ENCODE assay signal across 8 cellular contexts in the genomic region with DNA sequence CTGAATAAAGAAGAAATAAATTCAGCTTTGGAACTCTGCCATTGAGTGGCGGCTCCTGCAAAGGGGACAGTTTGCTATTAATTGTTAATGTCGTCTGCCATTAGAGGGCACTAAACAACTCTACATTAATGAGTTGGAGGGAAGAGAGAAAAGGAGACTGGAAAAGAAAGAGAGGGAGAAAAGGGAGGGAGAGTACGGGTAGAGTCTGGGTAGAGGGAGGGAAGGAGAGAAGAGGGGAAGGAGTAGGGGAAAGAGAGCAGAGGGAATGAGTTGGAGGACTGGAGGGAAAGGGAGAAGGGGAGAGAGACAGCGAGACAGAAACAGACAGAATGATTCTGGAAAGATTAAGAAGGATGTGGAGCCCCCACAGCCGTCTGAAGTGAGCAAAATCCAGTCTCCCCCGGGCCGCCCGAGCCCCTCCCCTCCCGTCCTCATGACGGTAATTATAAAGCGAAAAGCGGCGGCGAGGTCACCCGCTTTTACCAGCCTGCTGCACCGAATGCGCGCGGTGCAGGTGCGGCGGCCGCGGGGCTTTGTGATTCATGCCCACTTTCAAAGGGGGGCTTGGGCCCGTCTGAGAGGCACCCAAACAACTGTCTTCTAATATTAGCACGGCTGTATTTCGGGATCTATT. TPM values are rescaled to one million over a fixed set of nuclear protein-coding genes. Genes with fewer than 3 reads are reported as not detected.
DNase-seq lines count a peak whose midpoint lies in the region; ATAC-seq and TF ChIP-seq lines count a peak whose summit lies in the region.

No MANE protein-coding gene starts in this region.

- H3K27ac ChIP-seq in stomach: peak overlapping the region in 4 of 5 donors; percentile 51 to 87 (median 84)

- TF ChIP-seq CTCF in choroid plexus epithelial cell (conservative IDR thresholded peaks at IDR 0.05; ENCODE audit: low read depth, low read length) (peak; percentile 65), stomach (IDR thresholded peaks at IDR 0.05) (peak in 4 of 7 experiments; percentile 32 to 68 (median 57))

- peak; percentile 79 for TF ChIP-seq RAD21 in Ishikawa (IDR thresholded peaks at IDR 0.05; ENCODE audit: low read depth)

- TF ChIP-seq EP300 in Ishikawa (IDR thresholded peaks at IDR 0.05; ENCODE audit: borderline replicate concordance) (no peak), stomach (IDR thresholded peaks at IDR 0.05) (no peak)

- H3K4me3 ChIP-seq in choroid plexus epithelial cell (ENCODE audit: low read depth, low read length) (peak overlapping the region; percentile 77), stomach (peak overlapping the region; percentile 66 to 91 (median 84))

- no peaks in the 10 kb centered on the region for H3K36me3 ChIP-seq in stomach

- TF ChIP-seq POLR2A in stomach (IDR thresholded peaks at IDR 0.05): no peak

- intact Hi-C loops in stomach (cut with DNase I; ENCODE audit: low total_unique reads): no loop called here

- WGBS in stomach, 5 donors: 0 to 1% (median 0%) methylated on average over 26 of the region's 26 CpGs

- H3K4me1 ChIP-seq in stomach: peaks cover 14 to 42% (median 39%) of the 10 kb centered on the region in 4 donors

- peaks cover 0 to 26% (median 0%) of the 10 kb centered on the region in 3 donors for H3K27me3 ChIP-seq in stomach

- ATAC-seq in GM21526 (IDR thresholded peaks at IDR 0.05; ENCODE audit: low FRiP score, unreplicated experiment): no peak

- H3K9me3 ChIP-seq in stomach: no peaks in the 10 kb centered on the region

- peak; percentile 64 for DNase-seq in activated effector memory CD4-positive, alpha-beta T cell treated with anti-CD3 and anti-CD28 coated beads, Interleukin-2, amount 50 U/mL, for 16 hours
- DNase-seq in activated effector memory CD4-positive, alpha-beta T cell treated with Interleukin-2 at 50 U/mL for 16 hours: no peak
- peak; percentile 51 for DNase-seq in RPMI7951 (ENCODE audit: low read depth)
- DNase-seq in choroid plexus epithelial cell (ENCODE audit: low read depth): peak; percentile 66
- DNase-seq in kidney glomerular epithelial cell (lab: John Stamatoyannopoulos, UW): peak; percentile 22
- peak; percentile 37 for DNase-seq in stomach

TF ChIP-seq in Ishikawa, 13 proteins besides CTCF, POLR2A, EP300 and RAD21:
- no peak for TF ChIP-seq TAF1 (IDR thresholded peaks at IDR 0.05; ENCODE audit: low read depth)
- TF ChIP-seq MAX (IDR thresholded peaks at IDR 0.05): no peak
- no peak for TF ChIP-seq TEAD4 (IDR thresholded peaks at IDR 0.05)
- 0 out of 2 replicates have a peak, but pooled peaks have one; percentile 26 for TF ChIP-seq NFIC (IDR thresholded peaks at IDR 0.05)
- 0 out of 2 replicates have a peak, but pooled peaks have one; percentile 49 for TF ChIP-seq ZBTB7A (IDR thresholded peaks at IDR 0.05; ENCODE audit: low read depth)
- no peak for TF ChIP-seq EGR1 (IDR thresholded peaks at IDR 0.05)
- TF ChIP-seq YY1 (IDR thresholded peaks at IDR 0.05; ENCODE audit: low read depth): no peak
- TF ChIP-seq CREB1 (IDR thresholded peaks at IDR 0.05; ENCODE audit: low read depth): no peak
- TF ChIP-seq, protein P1, sequence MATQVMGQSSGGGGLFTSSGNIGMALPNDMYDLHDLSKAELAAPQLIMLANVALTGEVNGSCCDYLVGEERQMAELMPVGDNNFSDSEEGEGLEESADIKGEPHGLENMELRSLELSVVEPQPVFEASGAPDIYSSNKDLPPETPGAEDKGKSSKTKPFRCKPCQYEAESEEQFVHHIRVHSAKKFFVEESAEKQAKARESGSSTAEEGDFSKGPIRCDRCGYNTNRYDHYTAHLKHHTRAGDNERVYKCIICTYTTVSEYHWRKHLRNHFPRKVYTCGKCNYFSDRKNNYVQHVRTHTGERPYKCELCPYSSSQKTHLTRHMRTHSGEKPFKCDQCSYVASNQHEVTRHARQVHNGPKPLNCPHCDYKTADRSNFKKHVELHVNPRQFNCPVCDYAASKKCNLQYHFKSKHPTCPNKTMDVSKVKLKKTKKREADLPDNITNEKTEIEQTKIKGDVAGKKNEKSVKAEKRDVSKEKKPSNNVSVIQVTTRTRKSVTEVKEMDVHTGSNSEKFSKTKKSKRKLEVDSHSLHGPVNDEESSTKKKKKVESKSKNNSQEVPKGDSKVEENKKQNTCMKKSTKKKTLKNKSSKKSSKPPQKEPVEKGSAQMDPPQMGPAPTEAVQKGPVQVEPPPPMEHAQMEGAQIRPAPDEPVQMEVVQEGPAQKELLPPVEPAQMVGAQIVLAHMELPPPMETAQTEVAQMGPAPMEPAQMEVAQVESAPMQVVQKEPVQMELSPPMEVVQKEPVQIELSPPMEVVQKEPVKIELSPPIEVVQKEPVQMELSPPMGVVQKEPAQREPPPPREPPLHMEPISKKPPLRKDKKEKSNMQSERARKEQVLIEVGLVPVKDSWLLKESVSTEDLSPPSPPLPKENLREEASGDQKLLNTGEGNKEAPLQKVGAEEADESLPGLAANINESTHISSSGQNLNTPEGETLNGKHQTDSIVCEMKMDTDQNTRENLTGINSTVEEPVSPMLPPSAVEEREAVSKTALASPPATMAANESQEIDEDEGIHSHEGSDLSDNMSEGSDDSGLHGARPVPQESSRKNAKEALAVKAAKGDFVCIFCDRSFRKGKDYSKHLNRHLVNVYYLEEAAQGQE (IDR thresholded peaks at IDR 0.05; ENCODE audit: low read depth): no peak
- TF ChIP-seq FOXM1 (IDR thresholded peaks at IDR 0.05; ENCODE audit: borderline replicate concordance, low read depth): no peak
- no peak for TF ChIP-seq TCF12 (IDR thresholded peaks at IDR 0.05; ENCODE audit: low read depth)
- TF ChIP-seq CEBPB (IDR thresholded peaks at IDR 0.05): no peak
- TF ChIP-seq USF1 (IDR thresholded peaks at IDR 0.05): no peak

RNA-seq across cellular contexts. Expression of gene FST, which starts 1.9 kb away (rescaled TPM):
- total RNA-seq in RPMI7951 (2014; rRNA removed; shearing (Covaris generic)): 1.2 and 1.6 TPM in 2 replicates
- 10 to 100 TPM in 2 of 5 donors, 1 to 10 TPM in 3; 1.8 to 16.8 (median 9.3) TPM for total RNA-seq in stomach
- 1 to 10 TPM; 4.1 to 9.6 (median 7.0) TPM for polyA plus RNA-seq in stomach
